ENCODE assay signal across 8 cellular contexts in the genomic region with DNA sequence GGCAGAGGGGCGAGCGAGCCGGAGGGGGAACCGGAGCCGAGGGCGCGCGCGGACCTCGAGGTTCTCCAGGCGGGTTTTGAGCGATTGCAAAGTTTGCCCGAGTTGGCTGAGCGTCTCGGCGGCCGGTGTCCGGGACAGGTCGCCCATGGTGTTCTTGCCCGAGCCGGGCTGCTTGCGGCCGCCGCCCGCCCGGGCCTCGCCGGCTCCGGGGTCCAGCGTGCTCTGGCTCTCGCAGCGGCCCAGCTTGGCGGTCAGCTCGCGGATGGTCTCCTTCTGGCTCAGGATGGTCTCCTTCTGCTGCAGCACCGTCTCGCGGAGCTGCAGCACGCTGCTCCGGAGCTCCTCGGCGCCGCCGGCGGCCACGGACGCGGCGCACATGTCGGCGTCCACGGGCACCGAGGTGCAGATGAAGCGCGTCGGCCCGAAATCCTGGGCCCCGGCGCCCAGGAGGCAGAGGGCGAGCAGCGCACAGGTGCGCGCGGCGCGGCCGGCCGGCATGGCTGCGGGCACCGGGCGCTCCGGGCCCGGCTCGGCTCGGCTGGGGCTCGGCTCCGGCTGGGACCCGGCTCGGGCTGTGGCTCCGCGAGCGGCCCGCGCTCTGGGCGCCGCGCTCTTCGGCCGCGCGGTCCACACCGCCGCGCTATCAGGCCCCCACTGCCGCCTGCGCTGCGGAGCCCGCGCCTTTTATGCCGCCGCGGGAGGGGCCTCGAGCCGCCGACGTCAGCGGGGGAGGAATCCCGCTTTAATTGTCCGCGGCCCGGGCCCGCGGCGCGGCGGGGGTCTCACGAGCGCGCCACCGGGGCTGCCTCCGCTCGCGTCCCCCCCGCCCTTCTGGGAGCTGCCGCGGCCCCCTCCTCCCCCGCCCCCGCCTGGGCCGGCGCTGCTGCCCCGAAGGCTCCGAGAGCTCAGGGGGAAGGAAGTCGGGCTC. TPM values are rescaled to one million over a fixed set of nuclear protein-coding genes. Genes with fewer than 3 reads are reported as not detected.
A peak's percentile ranks its signal among the peaks of the same experiment; 100 is the strongest.
DNase-seq lines count a peak whose midpoint lies in the region; ATAC-seq lines count a peak whose summit lies in the region.

A gene with protein sequence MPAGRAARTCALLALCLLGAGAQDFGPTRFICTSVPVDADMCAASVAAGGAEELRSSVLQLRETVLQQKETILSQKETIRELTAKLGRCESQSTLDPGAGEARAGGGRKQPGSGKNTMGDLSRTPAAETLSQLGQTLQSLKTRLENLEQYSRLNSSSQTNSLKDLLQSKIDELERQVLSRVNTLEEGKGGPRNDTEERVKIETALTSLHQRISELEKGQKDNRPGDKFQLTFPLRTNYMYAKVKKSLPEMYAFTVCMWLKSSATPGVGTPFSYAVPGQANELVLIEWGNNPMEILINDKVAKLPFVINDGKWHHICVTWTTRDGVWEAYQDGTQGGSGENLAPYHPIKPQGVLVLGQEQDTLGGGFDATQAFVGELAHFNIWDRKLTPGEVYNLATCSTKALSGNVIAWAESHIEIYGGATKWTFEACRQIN (minus strand): TSS at position 659 of the 928 bp plus-strand sequence. CDS start 161 bp downstream, at position 498.

- peaks cover 16% of the 10 kb centered on the region for H3K36me3 ChIP-seq in muscle layer of colon (ENCODE audit: insufficient read depth, low read length)

- ATAC-seq in HG02981 (IDR thresholded peaks at IDR 0.05; ENCODE audit: unreplicated experiment), result no peak
- no peak for ATAC-seq in HG03571 (IDR thresholded peaks at IDR 0.05; ENCODE audit: unreplicated experiment)
- no peak for ATAC-seq in HG03175 (IDR thresholded peaks at IDR 0.05; ENCODE audit: unreplicated experiment)

- H3K4me3 ChIP-seq in muscle layer of colon (ENCODE audit: low read depth in 1 of 2, low read length in 2 of 2), result peak within 1 kb of the TSS; percentile 62 to 72

- no peaks in the 10 kb centered on the region for H3K9me3 ChIP-seq in muscle layer of colon (ENCODE audit: low read length)

- DNase-seq in DMS79 treated with DMSO at 0.1 percent for 48 hours (lab: John Stamatoyannopoulos, UW) (peak; percentile 14), DMS79 (lab: John Stamatoyannopoulos, UW) (no peak), NCI-H82 treated with DMSO at 0.1 percent for 48 hours (lab: John Stamatoyannopoulos, UW; ENCODE audit: unreplicated experiment) (peak; percentile 50), cerebellum (ENCODE audit: low spot score) (peak; percentile 92)

- H3K27ac ChIP-seq in muscle layer of colon (ENCODE audit: low read depth, low read length), result peak within 1 kb of the TSS; percentile 74

- peaks cover 0 to 32% of the 10 kb centered on the region in 2 donors for H3K27me3 ChIP-seq in muscle layer of colon (ENCODE audit: control insufficient read depth in 1 of 2, insufficient read depth in 2 of 2, low read length in 2 of 2)

- H3K4me1 ChIP-seq in muscle layer of colon (ENCODE audit: insufficient read depth, low read length), result peaks cover 26% of the 10 kb centered on the region

- peak within 1 kb of the TSS; percentile 61 for H3K9ac ChIP-seq in muscle layer of colon (ENCODE audit: low read length)

RNA-seq across cellular contexts. Expression of the gene that starts here (rescaled TPM):
- 17.9 TPM for total RNA-seq in cerebellum
